9 cellular contexts compared by ENCODE assay signal in the genomic region with DNA sequence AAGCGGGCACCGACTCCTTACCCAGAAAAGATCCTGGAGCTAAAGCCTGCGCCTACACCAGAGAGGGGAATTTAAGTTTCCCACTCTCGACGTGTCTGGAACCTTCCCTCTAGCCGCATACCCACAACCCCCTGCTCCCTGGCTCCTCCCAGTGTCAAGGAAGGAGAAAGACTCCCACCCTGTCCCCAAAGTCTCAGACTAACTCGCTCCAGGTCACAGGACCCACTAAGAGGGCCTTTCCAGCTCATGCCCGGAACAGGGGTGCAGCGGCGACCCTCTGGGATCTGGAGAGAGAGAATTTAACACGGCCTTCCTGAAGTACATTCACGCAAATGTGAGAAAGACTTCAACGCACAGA. TPM values are rescaled to one million over a fixed set of nuclear protein-coding genes. Genes with fewer than 3 reads are reported as not detected.
DNase-seq lines count a peak whose midpoint lies in the region; ATAC-seq and TF ChIP-seq lines count a peak whose summit lies in the region.
"Had no signal": no experiment of that assay in that cellular context is flagged by ENCODE, and none has a peak within 500 bp of the region (broad histone marks: within the 10 kb centered on the region; RNA-seq: fewer than 3 reads in every experiment).

No MANE protein-coding gene starts in this region.

- H3K4me3 ChIP-seq in GM12865 (ENCODE audit: low read depth, low read length) (peak overlapping the region; percentile 47), SU-DHL-6 (ENCODE audit: insufficient read depth, low read length, poor library complexity, severe bottlenecking) (no peak overlapping the region), heart right ventricle (peak overlapping the region in 8 of 10 donors; percentile 32 to 63 (median 48)), psoas muscle (peak overlapping the region; percentile 66)

- intact Hi-C loops in heart right ventricle (cut with DNase I) = no loop called here
- intact Hi-C loops in psoas muscle (cut with DNase I) = no loop called here

- TF ChIP-seq CTCF in GM12865 (IDR thresholded peaks at IDR 0.05; ENCODE audit: insufficient read depth, low read depth, low read length, missing control alignments) = no peak
- TF ChIP-seq CTCF in SU-DHL-6 (IDR thresholded peaks at IDR 0.05; ENCODE audit: insufficient read depth, low read length, poor library complexity, severe bottlenecking) = no peak
- no peak for TF ChIP-seq CTCF in heart right ventricle (IDR thresholded peaks at IDR 0.05)
- no peak for TF ChIP-seq CTCF in psoas muscle (IDR thresholded peaks at IDR 0.05)

- H3K4me2 ChIP-seq in SU-DHL-6 (ENCODE audit: low read depth, low read length, poor library complexity, severe bottlenecking) = peak overlapping the region; percentile 9

- no peaks in the 10 kb centered on the region for H3K9me3 ChIP-seq in SU-DHL-6 (ENCODE audit: insufficient read depth, low read length)
- H3K9me3 ChIP-seq in heart right ventricle = no peaks in the 10 kb centered on the region
- no peaks in the 10 kb centered on the region for H3K9me3 ChIP-seq in psoas muscle

- H2AFZ ChIP-seq in SU-DHL-6 (ENCODE audit: low read depth, low read length, severe bottlenecking) = no peak overlapping the region

- H4K20me1 ChIP-seq in SU-DHL-6 (ENCODE audit: low read depth, low read length) = no peaks in the 10 kb centered on the region

- in situ Hi-C loops in KBM-7 (cut with MboI; ENCODE audit: low pct_unique_long_range_greater_than_20kb, low sequenced_read_pairs) = no loop called here

- H3K27me3 ChIP-seq in SU-DHL-6 (ENCODE audit: low read length) (no peaks in the 10 kb centered on the region), heart right ventricle (peaks cover 50 to 100% (median 100%) of the 10 kb centered on the region in 7 donors), psoas muscle (ENCODE audit: insufficient read depth in 3 of 3, low read length in 2 of 3) (peaks cover 2 to 97% (median 47%) of the 10 kb centered on the region in 3 donors)

- ATAC-seq in heart right ventricle = peak in 6 of 8 donors; percentile 27 to 50 (median 37)
- peak in 2 of 4 donors; percentile 19 to 51 for ATAC-seq in psoas muscle
- no peak for ATAC-seq in HG02970 (IDR thresholded peaks at IDR 0.05; ENCODE audit: low FRiP score, unreplicated experiment)

- H3K36me3 ChIP-seq in SU-DHL-6 (ENCODE audit: low read length) (no peaks in the 10 kb centered on the region), heart right ventricle (no peaks in the 10 kb centered on the region), psoas muscle (ENCODE audit: insufficient read depth in 1 of 2, low read depth in 1 of 2) (no peaks in the 10 kb centered on the region)

- H3F3A ChIP-seq in SU-DHL-6 (ENCODE audit: insufficient read depth) = no peaks in the 10 kb centered on the region

- peaks cover 2 to 58% (median 50%) of the 10 kb centered on the region in 9 donors for H3K4me1 ChIP-seq in heart right ventricle
- H3K4me1 ChIP-seq in psoas muscle = peaks cover 39% of the 10 kb centered on the region

- no peaks in the 10 kb centered on the region for H3K9me2 ChIP-seq in SU-DHL-6 (replicated peaks; ENCODE audit: insufficient read depth, low read length)

- no peak overlapping the region for H3K9ac ChIP-seq in SU-DHL-6 (ENCODE audit: low read length)

- 2 to 4% methylated on average over 13 of the region's 13 CpGs for WGBS in heart right ventricle, 2 donors
- 1 to 7% (median 4%) methylated on average over 13 of the region's 13 CpGs for WGBS in psoas muscle, 3 donors

- H3K27ac ChIP-seq in SU-DHL-6 (ENCODE audit: low read depth, low read length) = no peak overlapping the region
- H3K27ac ChIP-seq in heart right ventricle = peak overlapping the region in 1 of 10 donors; percentile 44
- H3K27ac ChIP-seq in psoas muscle = no peak overlapping the region

- no peaks in the 10 kb centered on the region for H3K79me2 ChIP-seq in SU-DHL-6 (ENCODE audit: insufficient read depth, low read length)

- DNase-seq in GM12865 (ENCODE audit: low read depth) (peak; percentile 21), heart right ventricle (no peak), psoas muscle (no peak), A172 (ENCODE audit: low spot score) (no peak), KBM-7 (no peak), NCI-H2171 treated with DMSO at 0.1 percent for 48 hours (lab: John Stamatoyannopoulos, UW) (no peak)

RNA-seq across cellular contexts. Expression of gene LINC00237, which starts 3.9 kb away (rescaled TPM):
- total RNA-seq in heart right ventricle (not detected), psoas muscle (not detected)
- polyA plus RNA-seq in heart right ventricle (not detected), psoas muscle (not detected)
- total RNA-seq in A172 (2014; rRNA removed; shearing (Covaris generic)) = not detected in 2 replicates
- total RNA-seq: urinary bladder had no signal
- polyA plus RNA-seq: urinary bladder had no signal

RNA-seq across cellular contexts. Expression of gene KIZ, which starts 23.7 kb away (rescaled TPM):
- total RNA-seq in heart right ventricle (10 to 100 TPM; 16.8 to 38.2 (median 26.5) TPM), psoas muscle (10 to 100 TPM; 18.6 to 26.2 (median 22.7) TPM)
- polyA plus RNA-seq in heart right ventricle (10 to 100 TPM in 1 of 2 donors, 1 to 10 TPM in 1; 8.3 to 33.9 TPM), psoas muscle (10 to 100 TPM in 2 of 3 donors, 1 to 10 TPM in 1; 4.6 to 17.1 (median 12.9) TPM)
- total RNA-seq in A172 (2014; rRNA removed; shearing (Covaris generic)) = 17.0 and 20.7 TPM in 2 replicates
